In the genomic region with DNA sequence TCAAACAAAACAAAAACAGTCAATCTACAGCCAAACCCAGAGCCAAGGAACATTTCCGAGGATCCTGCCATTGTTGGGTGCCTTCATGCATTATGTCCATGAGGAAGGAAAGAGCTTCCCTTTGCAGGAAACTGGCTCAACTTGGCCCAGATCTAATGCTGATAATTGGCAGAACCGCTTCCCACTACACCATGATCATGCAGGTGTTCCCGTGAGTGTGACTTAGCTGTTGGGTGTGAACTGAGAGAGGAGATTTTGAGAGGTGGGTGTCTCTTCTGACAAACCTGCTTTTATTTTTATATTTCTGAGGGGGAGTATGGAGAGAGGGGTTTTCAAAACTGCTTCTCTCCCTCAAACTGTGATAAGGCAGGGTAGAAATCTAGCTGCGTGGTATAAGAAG, we compare ENCODE assay signal across 1 cellular context.
TF ChIP-seq lines count a peak whose summit lies in the region.

No MANE protein-coding gene starts in this region.

TF ChIP-seq in endothelial cell of umbilical vein, 7 proteins besides CTCF, POLR2A, EP300 and RAD21:
- TF ChIP-seq GATA2 (IDR thresholded peaks at IDR 0.05; ENCODE audit: insufficient read depth, insufficient read length, low read depth, low read length): peak; percentile 65
- TF ChIP-seq EZH2 (IDR thresholded peaks at IDR 0.05; ENCODE audit: borderline replicate concordance, low read depth, low read length, severe bottlenecking): no peak
- TF ChIP-seq JUN (IDR thresholded peaks at IDR 0.05; ENCODE audit: borderline replicate concordance, insufficient read depth, insufficient read length, low read depth): no peak
- TF ChIP-seq, protein P1, sequence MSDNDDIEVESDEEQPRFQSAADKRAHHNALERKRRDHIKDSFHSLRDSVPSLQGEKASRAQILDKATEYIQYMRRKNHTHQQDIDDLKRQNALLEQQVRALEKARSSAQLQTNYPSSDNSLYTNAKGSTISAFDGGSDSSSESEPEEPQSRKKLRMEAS (IDR thresholded peaks at IDR 0.05; ENCODE audit: insufficient read depth, insufficient read length): no peak
- TF ChIP-seq MYC (IDR thresholded peaks at IDR 0.05; ENCODE audit: low read depth, low read length): no peak
- no peak for TF ChIP-seq POLR2AphosphoS5 (IDR thresholded peaks at IDR 0.05; ENCODE audit: insufficient read depth, low read depth, low read length)
TF ChIP-seq in endothelial cell of umbilical vein: peak in this region for 1.
